12 cellular contexts compared by ENCODE assay signal in the genomic region with DNA sequence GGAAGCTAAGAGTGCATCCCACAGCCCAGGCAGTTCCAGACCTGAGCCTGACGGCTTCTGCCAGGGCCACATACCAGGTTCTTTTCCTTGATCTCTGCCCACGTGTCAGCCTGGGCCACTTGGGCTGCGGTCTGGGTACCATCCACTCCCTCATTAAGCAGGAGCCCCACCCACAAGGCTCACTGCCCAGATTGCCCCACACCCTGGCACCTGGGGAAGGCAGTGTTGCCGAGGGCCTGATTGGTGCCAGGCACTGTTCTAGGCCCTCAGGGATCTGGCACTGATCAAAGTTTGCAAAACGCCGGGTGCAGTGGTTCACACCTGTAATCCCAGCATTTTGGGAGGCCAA. TPM values are rescaled to one million over a fixed set of nuclear protein-coding genes. Genes with fewer than 3 reads are reported as not detected.
DNase-seq lines count a peak whose midpoint lies in the region; ATAC-seq and TF ChIP-seq lines count a peak whose summit lies in the region.
"Had no signal": no experiment of that assay in that cellular context is flagged by ENCODE, and none has a peak within 500 bp of the region (broad histone marks: within the 10 kb centered on the region; RNA-seq: fewer than 3 reads in every experiment).

No MANE protein-coding gene starts in this region.

- H3K4me3 Mint-ChIP-seq in activated B cell treated with CpG ODN at 0.5 μM for 24 hours = no peak overlapping the region
- no peak overlapping the region for H3K4me3 Mint-ChIP-seq in stimulated activated effector memory CD8-positive, alpha-beta T cell treated with anti-CD3 and anti-CD28 coated beads, Interleukin-12 subunit alpha, Interleukin-12 subunit beta, amount 100 ng/mL, for 72 hours
- H3K4me3 Mint-ChIP-seq in Calu3 (ENCODE audit: low read depth, unreplicated experiment) = no peak overlapping the region

- no peaks in the 10 kb centered on the region for H4K20me1 ChIP-seq in HCT116 (ENCODE audit: insufficient read depth)

- ATAC-seq in HCT116 = no peak
- ATAC-seq in activated B cell treated with CpG ODN at 0.5 μM for 24 hours (ENCODE audit: low read depth) = no peak
- peak; percentile 82 for ATAC-seq in left colon
- ATAC-seq in stimulated activated effector memory CD8-positive, alpha-beta T cell treated with anti-CD3 and anti-CD28 coated beads, Interleukin-12 subunit alpha, Interleukin-12 subunit beta, amount 100 ng/mL, for 72 hours = no peak
- no peak for ATAC-seq in HG03457 (IDR thresholded peaks at IDR 0.05; ENCODE audit: unreplicated experiment)

- CTCF ChIA-PET in HCT116 (lab: Charles Lee) = no interaction called here
- CTCF ChIA-PET in activated B cell treated with CpG ODN at 0.5 μM for 24 hours (lab: Charles Lee) = interaction anchor here (0.7 to 6.9 kb wide), 6 partner anchors 11 to 57 kb away, joined by 4 to 90 read pairs (median 5); a partner anchor contains a TSS
- CTCF ChIA-PET in Calu3 (lab: Charles Lee) = no interaction called here

- H3K36me3 Mint-ChIP-seq in activated B cell treated with CpG ODN at 0.5 μM for 24 hours (ENCODE audit: low read depth) = peaks cover 46% of the 10 kb centered on the region
- H3K36me3 Mint-ChIP-seq in stimulated activated effector memory CD8-positive, alpha-beta T cell treated with anti-CD3 and anti-CD28 coated beads, Interleukin-12 subunit alpha, Interleukin-12 subunit beta, amount 100 ng/mL, for 72 hours = peaks cover 81% of the 10 kb centered on the region
- peaks cover 44% of the 10 kb centered on the region for H3K36me3 Mint-ChIP-seq in Calu3 (ENCODE audit: insufficient read depth, unreplicated experiment)

- peak overlapping the region; percentile 8; the same call in 1 of the 2 replicates for H3K27ac ChIP-seq in HCT116 (ENCODE audit: low read depth, low read length)
- H3K27ac ChIP-seq: HL-60, suprapubic skin had no signal

- no peak overlapping the region for H3K4me3 ChIP-seq in HCT116 (replicated peaks in 1 of 2; ENCODE audit: low read depth in 1 of 2, low read length in 2 of 2)
- H3K4me3 ChIP-seq: suprapubic skin had no signal

- no peak overlapping the region for H3K4me2 ChIP-seq in HCT116 (ENCODE audit: low read length)

- peaks cover 17 to 20% of the 10 kb centered on the region in 2 experiments; a peak in 3 of 4 replicates for H3K36me3 ChIP-seq in HCT116 (ENCODE audit: control insufficient read depth in 1 of 2, insufficient read depth in 2 of 2, low read length in 2 of 2)

- TF ChIP-seq POLR2A in HCT116 (IDR thresholded peaks at IDR 0.05; ENCODE audit: borderline replicate concordance, extremely low read depth, insufficient read depth, insufficient read length) = no peak

- H3K27ac Mint-ChIP-seq in activated B cell treated with CpG ODN at 0.5 μM for 24 hours (peak overlapping the region; percentile 84), Calu3 (ENCODE audit: unreplicated experiment) (no peak overlapping the region)
- peak overlapping the region; percentile 98 for H3K27ac Mint-ChIP-seq in stimulated activated effector memory CD8-positive, alpha-beta T cell treated with anti-CD3 and anti-CD28 coated beads, Interleukin-12 subunit alpha, Interleukin-12 subunit beta, amount 100 ng/mL, for 72 hours

- RAD21 ChIA-PET in HCT116 (lab: Charles Lee; ENCODE audit: low non-redundant PET in 1 of 2, low total read pairs in 2 of 2, uncharacterized antibody in 2 of 2, unreplicated experiment in 2 of 2) = no interaction called here

- H3K4me1 ChIP-seq in HCT116 (ENCODE audit: control insufficient read depth in 1 of 2, insufficient read depth in 2 of 2, low read length in 2 of 2) = no peaks in the 10 kb centered on the region; a peak in 1 of 4 replicates

- H3K9ac ChIP-seq in HCT116 (ENCODE audit: low read length) = no peak overlapping the region

- no peaks in the 10 kb centered on the region for H3K9me3 ChIP-seq in HCT116 (ENCODE audit: control insufficient read depth in 1 of 2, insufficient read depth in 1 of 2, low read depth in 1 of 2, low read length in 2 of 2)
- H3K9me3 ChIP-seq: suprapubic skin had no signal

- H3K9me2 ChIP-seq in HCT116 (ENCODE audit: insufficient read depth) = no peaks in the 10 kb centered on the region

- BruUV-seq in HCT116 (replicated peaks; lab: Mats Ljungman, UMichigan) (no TSS peak), Calu3 (replicated peaks; lab: Mats Ljungman, UMichigan) (no TSS peak)

- no peak for TF ChIP-seq RAD21 in HCT116 (IDR thresholded peaks at IDR 0.05; ENCODE audit: low read depth)

- H3K9me3 Mint-ChIP-seq in activated B cell treated with CpG ODN at 0.5 μM for 24 hours (no peaks in the 10 kb centered on the region), Calu3 (ENCODE audit: low read depth, unreplicated experiment) (no peaks in the 10 kb centered on the region)
- H3K9me3 Mint-ChIP-seq in stimulated activated effector memory CD8-positive, alpha-beta T cell treated with anti-CD3 and anti-CD28 coated beads, Interleukin-12 subunit alpha, Interleukin-12 subunit beta, amount 100 ng/mL, for 72 hours = no peaks in the 10 kb centered on the region

- intact Hi-C loops in HCT116 (cut with micrococcal nuclease) (loop anchor here (5.0 kb wide), 1 partner anchor 168 kb away; no protein-coding TSS in a partner anchor), activated B cell treated with CpG ODN at 0.5 μM for 24 hours (cut with micrococcal nuclease) (no loop called here), left colon (cut with DNase I, micrococcal nuclease) (loop anchor here in 1 of 2 donors (5.0 kb wide), 1 partner anchor 58 kb away; no protein-coding TSS in a partner anchor), Calu3 (cut with micrococcal nuclease; ENCODE audit: unreplicated experiment) (no loop called here)

- no peaks in the 10 kb centered on the region for H3K27me3 ChIP-seq in HCT116 (ENCODE audit: insufficient read depth, low read length)
- H3K27me3 ChIP-seq: suprapubic skin had no signal

- no peak for DNase-seq in HCT116 (ENCODE audit: low read depth, low spot score)
- no peak for DNase-seq in activated B cell treated with CpG ODN at 0.5 μM for 24 hours
- peak; percentile 77 to 88 for DNase-seq in left colon
- DNase-seq in stimulated activated effector memory CD8-positive, alpha-beta T cell treated with anti-CD3 and anti-CD28 coated beads, Interleukin-12 subunit alpha, Interleukin-12 subunit beta, amount 100 ng/mL, for 72 hours (ENCODE audit: low spot score in 2 of 2) = no peak
- DNase-seq in Calu3 = no peak
- DNase-seq in stimulated activated CD4-positive, alpha-beta T cell treated with anti-CD3 and anti-CD28 coated beads, Interleukin-2, amount 100 ng/mL, for 24 hours = no peak
- DNase-seq in NCI-H187 treated with DMSO at 0.1 percent for 48 hours (lab: John Stamatoyannopoulos, UW) = no peak
- DNase-seq: NCI-H446 treated with DMSO at 0.1 percent for 48 hours had no signal

- TF ChIP-seq CTCF in HCT116 (IDR thresholded peaks at IDR 0.05 in 2 of 3, conservative IDR thresholded peaks at IDR 0.05 in 1 of 3; ENCODE audit: borderline replicate concordance in 1 of 3, insufficient read depth in 1 of 3, low read depth in 2 of 3, low read length in 2 of 3) (no peak), activated B cell treated with CpG ODN at 0.5 μM for 24 hours (IDR thresholded peaks at IDR 0.05) (no peak), Calu3 (IDR thresholded peaks at IDR 0.05; ENCODE audit: unreplicated experiment) (no peak)

- no peak overlapping the region for H2AFZ ChIP-seq in HCT116 (ENCODE audit: low read depth, low read length, poor library complexity, severe bottlenecking)

- H3K79me2 ChIP-seq in HCT116 (ENCODE audit: insufficient read depth, low read length) = no peaks in the 10 kb centered on the region

- POLR2A ChIA-PET in HCT116 (lab: Charles Lee) (no interaction called here), activated B cell treated with CpG ODN at 0.5 μM for 24 hours (lab: Charles Lee) (interaction anchor here (1.0 to 7.5 kb wide), 5 partner anchors 9 to 36 kb away, joined by 3 to 78 read pairs (median 4); a partner anchor contains a TSS)

- H3K4me1 Mint-ChIP-seq in activated B cell treated with CpG ODN at 0.5 μM for 24 hours = peaks cover 61% of the 10 kb centered on the region
- peaks cover 54% of the 10 kb centered on the region for H3K4me1 Mint-ChIP-seq in stimulated activated effector memory CD8-positive, alpha-beta T cell treated with anti-CD3 and anti-CD28 coated beads, Interleukin-12 subunit alpha, Interleukin-12 subunit beta, amount 100 ng/mL, for 72 hours
- no peaks in the 10 kb centered on the region for H3K4me1 Mint-ChIP-seq in Calu3 (ENCODE audit: low read depth, unreplicated experiment)

- H3K27me3 Mint-ChIP-seq in activated B cell treated with CpG ODN at 0.5 μM for 24 hours = no peaks in the 10 kb centered on the region
- H3K27me3 Mint-ChIP-seq in Calu3 (ENCODE audit: unreplicated experiment) = no peaks in the 10 kb centered on the region

TF ChIP-seq in HCT116, 20 proteins besides CTCF, POLR2A, EP300 and RAD21 (continues in another document):
- TF ChIP-seq FOSL1 (IDR thresholded peaks at IDR 0.05; ENCODE audit: low read depth) = no peak
- no peak for TF ChIP-seq YY1 (IDR thresholded peaks at IDR 0.05; ENCODE audit: extremely low read depth, insufficient replicate concordance, low read depth, low read length)
- TF ChIP-seq SIN3A (IDR thresholded peaks at IDR 0.05; ENCODE audit: low read depth) = no peak
- TF ChIP-seq, protein P1, sequence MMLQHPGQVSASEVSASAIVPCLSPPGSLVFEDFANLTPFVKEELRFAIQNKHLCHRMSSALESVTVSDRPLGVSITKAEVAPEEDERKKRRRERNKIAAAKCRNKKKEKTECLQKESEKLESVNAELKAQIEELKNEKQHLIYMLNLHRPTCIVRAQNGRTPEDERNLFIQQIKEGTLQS (IDR thresholded peaks at IDR 0.05) = no peak

RNA-seq across cellular contexts. Expression of a gene that starts 15.4 kb away (rescaled TPM):
- 89.8 TPM for total RNA-seq in HCT116 (2021; ENCODE audit: unreplicated experiment)
- polyA plus RNA-seq in HCT116 (2012) = 61.4 and 61.5 TPM in 2 replicates
- 102 and 126 TPM in 2 replicates for total RNA-seq in activated B cell treated with CpG ODN at 0.5 μM for 24 hours
- total RNA-seq in left colon = 10 to 100 TPM; 56.9 to 73.3 TPM
- 89.8 and 95.3 TPM in 2 replicates for total RNA-seq in Calu3 (2022)

RNA-seq across cellular contexts. Expression of a gene that starts 15.5 kb away (rescaled TPM):
- 48.4 TPM for total RNA-seq in HCT116 (2021; ENCODE audit: unreplicated experiment)
- 72.9 and 82.7 TPM in 2 replicates for polyA plus RNA-seq in HCT116 (2012)
- 87.9 and 88.4 TPM in 2 replicates for total RNA-seq in activated B cell treated with CpG ODN at 0.5 μM for 24 hours
- 100 to 1,000 TPM in 1 of 2 donors, 10 to 100 TPM in 1; 77.4 to 121 TPM for total RNA-seq in left colon
- total RNA-seq in Calu3 (2022) = 13.0 and 17.6 TPM in 2 replicates

RNA-seq across cellular contexts. Expression of a gene that starts 34.5 kb away (rescaled TPM):
- total RNA-seq in HCT116 (2021; ENCODE audit: unreplicated experiment) = 42.7 TPM
- 43.9 and 52.6 TPM in 2 replicates for polyA plus RNA-seq in HCT116 (2012)
- 17.7 and 22.6 TPM in 2 replicates for total RNA-seq in activated B cell treated with CpG ODN at 0.5 μM for 24 hours
- total RNA-seq in left colon = 10 to 100 TPM; 37.7 to 50.7 TPM
- total RNA-seq in Calu3 (2022) = 18.4 and 21.4 TPM in 2 replicates

RNA-seq across cellular contexts. Expression of a gene that starts 44.1 kb away (rescaled TPM):
- total RNA-seq in HCT116 (2021; ENCODE audit: unreplicated experiment) (not detected), activated B cell treated with CpG ODN at 0.5 μM for 24 hours (not detected in 2 replicates), left colon (10 to 100 TPM; 42.9 to 44.5 TPM), Calu3 (2022) (0.90 and 1.2 TPM in 2 replicates)
- polyA plus RNA-seq in HCT116 (2012) = 0.61 TPM in 1 of 2 replicates, not detected in the other
- total RNA-seq: posterior vena cava, suprapubic skin had no signal

RNA-seq across cellular contexts. Expression of a gene that starts 51.4 kb away (rescaled TPM):
- total RNA-seq in HCT116 (2021; ENCODE audit: unreplicated experiment) (1,080 TPM), activated B cell treated with CpG ODN at 0.5 μM for 24 hours (230 and 254 TPM in 2 replicates), left colon (100 to 1,000 TPM in 1 of 2 donors, 10 to 100 TPM in 1; 40.4 to 161 TPM), Calu3 (2022) (61.4 and 72.3 TPM in 2 replicates)
- polyA plus RNA-seq in HCT116 (2012) = 2,758 and 2,875 TPM in 2 replicates

Comparison
In these comparisons a context has a peak if more than half of its experiments do, and no peak if none do; other contexts are left out.
1. DNase-seq: peak in left colon (2 of 2); none in HCT116 (single experiment), activated B cell treated with CpG ODN at 0.5 μM for 24 hours (single experiment), stimulated activated effector memory CD8-positive, alpha-beta T cell treated with anti-CD3 and anti-CD28 coated beads, Interleukin-12 subunit alpha, Interleukin-12 subunit beta, amount 100 ng/mL, for 72 hours (0 of 2), Calu3 (single experiment), stimulated activated CD4-positive, alpha-beta T cell treated with anti-CD3 and anti-CD28 coated beads, Interleukin-2, amount 100 ng/mL, for 24 hours (0 of 2) and NCI-H187 treated with DMSO at 0.1 percent for 48 hours (single experiment).